In genomic region chr15:52018244-52018643, GRCh38 we compare ENCODE assay signal across 8 cellular contexts. TPM values are rescaled to one million over a fixed set of nuclear protein-coding genes. Genes with fewer than 3 reads are reported as not detected.
DNase-seq lines count a peak whose midpoint lies in the region; ATAC-seq and TF ChIP-seq lines count a peak whose summit lies in the region.

No MANE protein-coding gene starts in this region.

- H3K36me3 ChIP-seq in SJCRH30, result no peaks in the 10 kb centered on the region
- H3K36me3 ChIP-seq in esophagus squamous epithelium, result no peaks in the 10 kb centered on the region
- H3K36me3 ChIP-seq in rectal smooth muscle tissue (ENCODE audit: control insufficient read depth, insufficient read depth, low read length), result no peaks in the 10 kb centered on the region
- H3K36me3 ChIP-seq in H7 (replicated peaks; ENCODE audit: control insufficient read depth, insufficient read depth, low read length), result no peaks in the 10 kb centered on the region

- no peak for ATAC-seq in GM19467 (IDR thresholded peaks at IDR 0.05; ENCODE audit: unreplicated experiment)
- ATAC-seq in GM21360 (IDR thresholded peaks at IDR 0.05; ENCODE audit: unreplicated experiment), result no peak
- ATAC-seq in GM18517 (IDR thresholded peaks at IDR 0.05; ENCODE audit: unreplicated experiment), result no peak

- no peaks in the 10 kb centered on the region for H3K27me3 ChIP-seq in SJCRH30
- no peaks in the 10 kb centered on the region for H3K27me3 ChIP-seq in esophagus squamous epithelium
- no peaks in the 10 kb centered on the region for H3K27me3 ChIP-seq in rectal smooth muscle tissue (ENCODE audit: control insufficient read depth, insufficient read depth, low read length)
- no peaks in the 10 kb centered on the region for H3K27me3 ChIP-seq in H7 (ENCODE audit: control insufficient read depth, insufficient read depth, low read length)

- WGBS in esophagus squamous epithelium, 2 donors, result 87 to 88% methylated on average over 6 to 7 of the region's 7 CpGs

- peaks cover 8% of the 10 kb centered on the region for H3K4me1 ChIP-seq in SJCRH30
- peaks cover 0 to 45% (median 15%) of the 10 kb centered on the region in 3 donors for H3K4me1 ChIP-seq in esophagus squamous epithelium
- H3K4me1 ChIP-seq in rectal smooth muscle tissue (ENCODE audit: control insufficient read depth, insufficient read depth, low read length), result peaks cover 18% of the 10 kb centered on the region

- no peak for TF ChIP-seq POLR2A in esophagus squamous epithelium (IDR thresholded peaks at IDR 0.05)

- no peak for TF ChIP-seq CTCF in GM12864 (IDR thresholded peaks at IDR 0.05; ENCODE audit: low read depth, low read length, missing control alignments)
- no peak for TF ChIP-seq CTCF in esophagus squamous epithelium (IDR thresholded peaks at IDR 0.05)

- peak overlapping the region; percentile 87 for H3K27ac ChIP-seq in SJCRH30
- peak overlapping the region; percentile 91 to 100 (median 96) for H3K27ac ChIP-seq in esophagus squamous epithelium
- peak overlapping the region; percentile 93 for H3K27ac ChIP-seq in rectal smooth muscle tissue (ENCODE audit: low read depth, low read length)

- intact Hi-C loops in esophagus squamous epithelium (cut with DNase I), result no loop called here

- no peaks in the 10 kb centered on the region for H3K9me3 ChIP-seq in SJCRH30 (replicated peaks)
- H3K9me3 ChIP-seq in esophagus squamous epithelium, result no peaks in the 10 kb centered on the region

- peak overlapping the region; percentile 93 for H3K9ac ChIP-seq in rectal smooth muscle tissue (ENCODE audit: low read length)

- H3K4me3 ChIP-seq in GM12864 (ENCODE audit: low read depth, low read length) (peak overlapping the region; percentile 66), SJCRH30 (peak overlapping the region; percentile 63), esophagus squamous epithelium (peak overlapping the region in 3 of 4 donors; percentile 71 to 88 (median 72)), rectal smooth muscle tissue (ENCODE audit: low read length) (peak overlapping the region; percentile 90), H7 (ENCODE audit: insufficient read depth, low read depth, low read length) (no peak overlapping the region; the same call in 1 of the 2 replicates)

- DNase-seq in GM12864 (ENCODE audit: low read depth) (no peak), SJCRH30 (no peak), esophagus squamous epithelium (lab: John Stamatoyannopoulos, UW) (no peak), H7 (no peak)

RNA-seq across cellular contexts. Expression of gene MAPK6, which starts 0.8 kb away (rescaled TPM):
- 71.2 and 84.2 TPM in 2 replicates for total RNA-seq in SJCRH30 (2014; rRNA removed; shearing (Covaris generic))
- 100 to 1,000 TPM in 1 of 4 donors, 10 to 100 TPM in 3; 53.8 to 162 (median 69.2) TPM for total RNA-seq in esophagus squamous epithelium
- total RNA-seq in H7 (2014; rRNA removed; shearing (Covaris generic)), result 77.0 and 83.7 TPM in 2 replicates

RNA-seq across cellular contexts. Expression of gene LEO1, which starts 46.7 kb away (rescaled TPM):
- 61.7 and 65.3 TPM in 2 replicates for total RNA-seq in SJCRH30 (2014; rRNA removed; shearing (Covaris generic))
- total RNA-seq in esophagus squamous epithelium, result 10 to 100 TPM; 23.5 to 38.3 (median 32.4) TPM
- 15.1 and 26.9 TPM in 2 replicates for total RNA-seq in H7 (2014; rRNA removed; shearing (Covaris generic))
